9 cellular contexts compared by ENCODE assay signal in the genomic region with DNA sequence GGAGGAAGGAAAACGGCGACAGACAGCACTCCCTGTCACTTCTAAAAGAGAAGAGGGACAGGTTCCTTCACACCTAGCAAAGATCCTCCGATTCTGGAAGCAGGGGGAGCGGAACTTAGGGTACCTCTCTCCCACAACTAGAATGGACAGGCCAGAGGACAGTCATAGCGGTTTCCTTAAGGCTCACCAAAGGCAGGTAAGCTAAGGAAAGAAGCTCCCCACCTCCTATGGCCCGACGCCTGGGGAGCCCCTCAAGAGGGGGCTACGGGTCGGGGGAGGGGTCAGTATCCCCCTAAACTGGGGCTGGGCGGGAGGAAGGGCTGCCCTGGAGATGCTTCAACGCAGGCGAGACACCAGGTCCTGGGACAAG. TPM values are rescaled to one million over a fixed set of nuclear protein-coding genes. Genes with fewer than 3 reads are reported as not detected.
DNase-seq lines count a peak whose midpoint lies in the region; ATAC-seq and TF ChIP-seq lines count a peak whose summit lies in the region.
"Had no signal": no experiment of that assay in that cellular context is flagged by ENCODE, and none has a peak within 500 bp of the region (broad histone marks: within the 10 kb centered on the region; RNA-seq: fewer than 3 reads in every experiment).

No MANE protein-coding gene starts in this region.

- POLR2A ChIA-PET in CD8-positive, alpha-beta memory T cell (lab: Charles Lee): interaction anchor here (0.8 to 1.0 kb wide), 2 partner anchors 42 to 94 kb away, joined by 3 to 4 read pairs; a partner anchor contains a TSS

- no peaks in the 10 kb centered on the region for H3K27me3 Mint-ChIP-seq in CD8-positive, alpha-beta memory T cell
- no peaks in the 10 kb centered on the region for H3K27me3 Mint-ChIP-seq in effector memory CD8-positive, alpha-beta T cell
- peaks cover 4% of the 10 kb centered on the region for H3K27me3 Mint-ChIP-seq in neural progenitor cell (ENCODE audit: insufficient read depth, low read depth)

- no peak for TF ChIP-seq CTCF in LNCaP clone FGC (IDR thresholded peaks at IDR 0.05; ENCODE audit: control insufficient read depth, extremely low read depth, insufficient read depth)
- TF ChIP-seq CTCF in neural progenitor cell (IDR thresholded peaks at IDR 0.05): no peak

- peaks cover 12% of the 10 kb centered on the region for H3F3A ChIP-seq in neural progenitor cell (ENCODE audit: low read depth)

- no peak for ATAC-seq in effector memory CD8-positive, alpha-beta T cell (replicated peaks)
- ATAC-seq in HG03469 (IDR thresholded peaks at IDR 0.05; ENCODE audit: unreplicated experiment): no peak
- ATAC-seq in GM19035 (IDR thresholded peaks at IDR 0.05; ENCODE audit: unreplicated experiment): no peak

- H3K4me3 ChIP-seq in CD8-positive, alpha-beta memory T cell (ENCODE audit: low read length): peak overlapping the region; percentile 82
- H3K4me3 ChIP-seq in LNCaP clone FGC (ENCODE audit: low read depth, low read length) (peak overlapping the region; percentile 100), neural progenitor cell (peak overlapping the region; percentile 94)

- H3K27ac ChIP-seq in CD8-positive, alpha-beta memory T cell (ENCODE audit: low read depth, low read length): peak overlapping the region; percentile 81
- no peak overlapping the region for H3K27ac ChIP-seq in neural progenitor cell

- peak overlapping the region; percentile 89 to 96 (median 95) for H3K4me3 Mint-ChIP-seq in CD8-positive, alpha-beta memory T cell
- peak overlapping the region; percentile 90 to 95 for H3K4me3 Mint-ChIP-seq in effector memory CD8-positive, alpha-beta T cell
- peak overlapping the region; percentile 93 for H3K4me3 Mint-ChIP-seq in neural progenitor cell

- H3K27me3 ChIP-seq in CD8-positive, alpha-beta memory T cell (ENCODE audit: insufficient read depth, low read length, poor library complexity, severe bottlenecking): no peaks in the 10 kb centered on the region
- H3K27me3 ChIP-seq in neural progenitor cell: no peaks in the 10 kb centered on the region

- H3K9me3 Mint-ChIP-seq in CD8-positive, alpha-beta memory T cell: no peaks in the 10 kb centered on the region
- H3K9me3 Mint-ChIP-seq in effector memory CD8-positive, alpha-beta T cell: no peaks in the 10 kb centered on the region
- H3K9me3 Mint-ChIP-seq in neural progenitor cell: no peaks in the 10 kb centered on the region

- CTCF ChIA-PET in CD8-positive, alpha-beta memory T cell (lab: Charles Lee): interaction anchor here (1.5 kb wide), 1 partner anchor 106 kb away, joined by 3 read pairs; no protein-coding TSS in a partner anchor

- peaks cover 0 to 28% (median 2%) of the 10 kb centered on the region in 3 donors for H3K36me3 Mint-ChIP-seq in CD8-positive, alpha-beta memory T cell
- peaks cover 29% of the 10 kb centered on the region for H3K36me3 Mint-ChIP-seq in effector memory CD8-positive, alpha-beta T cell (ENCODE audit: insufficient read depth)
- no peaks in the 10 kb centered on the region for H3K36me3 Mint-ChIP-seq in neural progenitor cell

- no peaks in the 10 kb centered on the region for H3K9me3 ChIP-seq in CD8-positive, alpha-beta memory T cell (ENCODE audit: low read length)
- H3K9me3 ChIP-seq in neural progenitor cell (ENCODE audit: low read depth): no peaks in the 10 kb centered on the region

- H3K79me2 ChIP-seq in neural progenitor cell (ENCODE audit: low read depth): peaks cover 51% of the 10 kb centered on the region

- DNase-seq in CD8-positive, alpha-beta memory T cell: no peak
- DNase-seq in LNCaP clone FGC (ENCODE audit: low read depth) (no peak), neural progenitor cell (ENCODE audit: low spot score) (no peak), epidermal melanocyte (ENCODE audit: insufficient read length, low spot score) (no peak), hepatic stellate cell (ENCODE audit: low spot score) (no peak)
- DNase-seq in effector memory CD8-positive, alpha-beta T cell: no peak

- peak overlapping the region; percentile 70 for H2AFZ ChIP-seq in neural progenitor cell (replicated peaks)

- peaks cover 30% of the 10 kb centered on the region for H4K20me1 ChIP-seq in neural progenitor cell (ENCODE audit: low read depth)

- H3K9ac ChIP-seq in neural progenitor cell: peak overlapping the region; percentile 93

- H3K4me2 ChIP-seq in neural progenitor cell: peak overlapping the region; percentile 93

- H3K36me3 ChIP-seq in CD8-positive, alpha-beta memory T cell (ENCODE audit: insufficient read depth, low read length): no peaks in the 10 kb centered on the region
- H3K36me3 ChIP-seq in neural progenitor cell: no peaks in the 10 kb centered on the region

- H3K4me1 Mint-ChIP-seq in CD8-positive, alpha-beta memory T cell: peaks cover 33 to 46% (median 41%) of the 10 kb centered on the region in 3 donors
- H3K4me1 Mint-ChIP-seq in effector memory CD8-positive, alpha-beta T cell (ENCODE audit: low read depth in 2 of 2): peaks cover 30 to 36% of the 10 kb centered on the region in 2 donors
- peaks cover 36% of the 10 kb centered on the region for H3K4me1 Mint-ChIP-seq in neural progenitor cell

- H3K27ac Mint-ChIP-seq in CD8-positive, alpha-beta memory T cell: peak overlapping the region; percentile 73 to 97 (median 95)
- peak overlapping the region; percentile 91 to 94 for H3K27ac Mint-ChIP-seq in effector memory CD8-positive, alpha-beta T cell
- H3K27ac Mint-ChIP-seq in neural progenitor cell: peak overlapping the region; percentile 78

- H3K4me1 ChIP-seq in CD8-positive, alpha-beta memory T cell (ENCODE audit: insufficient read depth, low read length): peaks cover 31% of the 10 kb centered on the region
- H3K4me1 ChIP-seq in neural progenitor cell: peaks cover 5% of the 10 kb centered on the region

RNA-seq across cellular contexts. Expression of a gene that starts 0.3 kb away (rescaled TPM):
- total RNA-seq in CD8-positive, alpha-beta memory T cell: 10 to 100 TPM; 61.3 to 64.3 TPM
- polyA plus RNA-seq in CD8-positive, alpha-beta memory T cell: 86.0 TPM
- total RNA-seq in neural progenitor cell (ENCODE audit: low replicate concordance): 33.5 and 48.9 TPM in 2 replicates

RNA-seq across cellular contexts. Expression of a gene that starts 26.4 kb away (rescaled TPM):
- 1 to 10 TPM; 1.5 to 1.7 TPM for total RNA-seq in CD8-positive, alpha-beta memory T cell
- polyA plus RNA-seq in CD8-positive, alpha-beta memory T cell: not detected
- total RNA-seq in neural progenitor cell (ENCODE audit: low replicate concordance): not detected in 2 replicates
- total RNA-seq: pulmonary artery endothelial cell had no signal

RNA-seq across cellular contexts. Expression of a gene that starts 30.8 kb away (rescaled TPM):
- total RNA-seq in CD8-positive, alpha-beta memory T cell: not detected
- polyA plus RNA-seq in CD8-positive, alpha-beta memory T cell: not detected
- total RNA-seq in neural progenitor cell (ENCODE audit: low replicate concordance): not detected in 2 replicates
- total RNA-seq: pulmonary artery endothelial cell had no signal

RNA-seq across cellular contexts. Expression of a gene that starts 31.9 kb away (rescaled TPM):
- under 1 TPM; 0.11 to 0.15 TPM for total RNA-seq in CD8-positive, alpha-beta memory T cell
- not detected for polyA plus RNA-seq in CD8-positive, alpha-beta memory T cell
- 0.12 and 0.65 TPM in 2 replicates for total RNA-seq in neural progenitor cell (ENCODE audit: low replicate concordance)
- total RNA-seq: pulmonary artery endothelial cell had no signal

RNA-seq across cellular contexts. Expression of a gene that starts 33.3 kb away (rescaled TPM):
- total RNA-seq in CD8-positive, alpha-beta memory T cell: 10 to 100 TPM; 52.5 to 53.3 TPM
- 8.5 TPM for polyA plus RNA-seq in CD8-positive, alpha-beta memory T cell
- 18.4 and 34.2 TPM in 2 replicates for total RNA-seq in neural progenitor cell (ENCODE audit: low replicate concordance)
